In genomic region chr15:78055923-78056713, GRCh38 we compare ENCODE assay signal across 8 cellular contexts. TPM values are rescaled to one million over a fixed set of nuclear protein-coding genes. Genes with fewer than 3 reads are reported as not detected.
DNase-seq lines count a peak whose midpoint lies in the region; ATAC-seq, FAIRE-seq and TF ChIP-seq lines count a peak whose summit lies in the region.

No MANE protein-coding gene starts in this region.

- peaks cover 100% of the 10 kb centered on the region for H3K4me1 ChIP-seq in BLaER1
- H3K4me1 ChIP-seq in Karpas-422 (ENCODE audit: low read length): peaks cover 100% of the 10 kb centered on the region
- H3K4me1 ChIP-seq in breast epithelium: peaks cover 0 to 9% of the 10 kb centered on the region in 2 donors
- peaks cover 36% of the 10 kb centered on the region for H3K4me1 ChIP-seq in mesenchymal stem cell (ENCODE audit: control insufficient read depth, insufficient read depth, low read depth, low read length)

- peaks cover 68% of the 10 kb centered on the region for H3K79me2 ChIP-seq in Karpas-422 (ENCODE audit: low read length)

- H3K9me3 ChIP-seq in BLaER1 (no peaks in the 10 kb centered on the region), Karpas-422 (ENCODE audit: low read length) (no peaks in the 10 kb centered on the region), breast epithelium (no peaks in the 10 kb centered on the region), mesenchymal stem cell (ENCODE audit: control insufficient read depth, low read length) (no peaks in the 10 kb centered on the region)

- H3K79me1 ChIP-seq in mesenchymal stem cell (replicated peaks; ENCODE audit: low read length, poor library complexity, severe bottlenecking): peaks cover 7% of the 10 kb centered on the region

- no peak for FAIRE-seq in D721Med (lab: Jason Lieb, UNC)

- TF ChIP-seq CTCF in breast epithelium (IDR thresholded peaks at IDR 0.05) (no peak), D721Med (IDR thresholded peaks at IDR 0.05; ENCODE audit: insufficient read depth, missing control alignments) (no peak), GM13977 (IDR thresholded peaks at IDR 0.05; ENCODE audit: extremely low read depth, insufficient read depth, missing control alignments) (no peak)

- H3K4me2 ChIP-seq in BLaER1 (peak overlapping the region; percentile 92), Karpas-422 (ENCODE audit: low read depth, low read length, poor library complexity, severe bottlenecking) (peak overlapping the region; percentile 64), mesenchymal stem cell (ENCODE audit: low read length, poor library complexity, severe bottlenecking) (peak overlapping the region; percentile 25)

- no peak overlapping the region for H2BK15ac ChIP-seq in mesenchymal stem cell (ENCODE audit: low read depth, poor library complexity, severe bottlenecking)

- peaks cover 16% of the 10 kb centered on the region for H3K36me3 ChIP-seq in BLaER1
- H3K36me3 ChIP-seq in Karpas-422 (ENCODE audit: insufficient read depth, low read length): no peaks in the 10 kb centered on the region
- no peaks in the 10 kb centered on the region for H3K36me3 ChIP-seq in breast epithelium
- H3K36me3 ChIP-seq in mesenchymal stem cell (ENCODE audit: control insufficient read depth in 1 of 2, insufficient read depth in 2 of 2, low read depth in 1 of 2, low read length in 2 of 2): peaks cover 19 to 24% of the 10 kb centered on the region in 2 experiments

- intact Hi-C loops in breast epithelium (cut with DNase I; ENCODE audit: low total_unique reads): no loop called here

- DNase-seq in Karpas-422 (no peak), breast epithelium (ENCODE audit: low spot score in 2 of 2) (no peak), mesenchymal stem cell (peak; percentile 27), D721Med (ENCODE audit: insufficient read length, low spot score) (no peak), C1 segment of cervical spinal cord (lab: John Stamatoyannopoulos, UW) (no peak), GM13977 (ENCODE audit: low spot score) (no peak)

- ATAC-seq in HG03521 (IDR thresholded peaks at IDR 0.05; ENCODE audit: unreplicated experiment): no peak

- peak overlapping the region; percentile 98 for H2BK5ac ChIP-seq in mesenchymal stem cell (ENCODE audit: low read depth, low read length, poor library complexity, severe bottlenecking)

- TF ChIP-seq POLR2A in breast epithelium (IDR thresholded peaks at IDR 0.05): no peak

- H3K4me3 ChIP-seq in BLaER1 (peak overlapping the region; percentile 33), Karpas-422 (ENCODE audit: low read length) (peak overlapping the region; percentile 51; the same call in 1 of the 2 replicates), breast epithelium (no peak overlapping the region), mesenchymal stem cell (ENCODE audit: insufficient read depth in 1 of 2, low read depth in 1 of 2, low read length in 2 of 2) (peak overlapping the region in 1 of 2 experiments; percentile 55)

- no peak overlapping the region for H3K14ac ChIP-seq in mesenchymal stem cell (ENCODE audit: low read length in 2 of 2)

- H3K27me3 ChIP-seq in BLaER1 (no peaks in the 10 kb centered on the region), Karpas-422 (ENCODE audit: low read length) (no peaks in the 10 kb centered on the region), breast epithelium (no peaks in the 10 kb centered on the region), mesenchymal stem cell (ENCODE audit: control insufficient read depth in 1 of 2, insufficient read depth in 1 of 2, low read length in 2 of 2) (no peaks in the 10 kb centered on the region)

- H3K9me2 ChIP-seq in Karpas-422 (replicated peaks; ENCODE audit: insufficient read depth, low read length): no peaks in the 10 kb centered on the region

- no peak overlapping the region for H3K23ac ChIP-seq in mesenchymal stem cell (ENCODE audit: low read length in 2 of 2)

- WGBS in mesenchymal stem cell: 35% methylated on average over 1 of the region's 2 CpGs

- peak overlapping the region in 1 of 2 experiments; percentile 77 for H3K4ac ChIP-seq in mesenchymal stem cell (ENCODE audit: low read depth in 1 of 2, low read length in 2 of 2)

- in situ Hi-C loops in GM13977 (cut with MboI; ENCODE audit: low pct_unique_long_range_greater_than_20kb, low sequenced_read_pairs, unreplicated experiment): no loop called here

- no peak overlapping the region for H4K91ac ChIP-seq in mesenchymal stem cell (ENCODE audit: low read length)

- H4K20me1 ChIP-seq in BLaER1: no peaks in the 10 kb centered on the region
- H4K20me1 ChIP-seq in Karpas-422 (ENCODE audit: insufficient read depth, low read depth, low read length): no peaks in the 10 kb centered on the region

- no peak overlapping the region for H4K8ac ChIP-seq in mesenchymal stem cell (ENCODE audit: low read length)

- H3K9ac ChIP-seq in BLaER1 (peak overlapping the region; percentile 74), Karpas-422 (ENCODE audit: low read length) (peak overlapping the region; percentile 51), mesenchymal stem cell (ENCODE audit: low read length) (peak overlapping the region; percentile 89)

- no peak overlapping the region for H2AFZ ChIP-seq in Karpas-422 (ENCODE audit: low read length)
- H2AFZ ChIP-seq in mesenchymal stem cell (ENCODE audit: low read depth, low read length): no peak overlapping the region

- H3K18ac ChIP-seq in mesenchymal stem cell (ENCODE audit: low read depth in 1 of 2, low read length in 2 of 2): peak overlapping the region in 1 of 2 experiments; percentile 18

- H2BK12ac ChIP-seq in mesenchymal stem cell (ENCODE audit: low read length in 2 of 2): peak overlapping the region in 1 of 2 experiments; percentile 10

- peak overlapping the region; percentile 99 for H2AK5ac ChIP-seq in mesenchymal stem cell (ENCODE audit: low read length, severe bottlenecking)

- no peak overlapping the region for H2BK120ac ChIP-seq in mesenchymal stem cell (ENCODE audit: low read depth, low read length)

- H3K27ac ChIP-seq in BLaER1: peak overlapping the region; percentile 92
- H3K27ac ChIP-seq in Karpas-422 (ENCODE audit: low read length): peak overlapping the region; percentile 93
- peak overlapping the region; percentile 73 to 89 for H3K27ac ChIP-seq in breast epithelium
- H3K27ac ChIP-seq in mesenchymal stem cell (ENCODE audit: low read length, poor library complexity, severe bottlenecking): peak overlapping the region; percentile 100

RNA-seq across cellular contexts. Expression of gene TBC1D2B, which starts 21.4 kb away (rescaled TPM):
- total RNA-seq in Karpas-422 (2014; rRNA removed; shearing (Covaris generic); ENCODE audit: low replicate concordance): 20.1 and 38.9 TPM in 2 replicates
- 10 to 100 TPM; 44.9 to 71.0 (median 69.2) TPM for total RNA-seq in breast epithelium
- polyA plus RNA-seq in mesenchymal stem cell (2013, experiment 1 of 2): 43.1 TPM
- polyA plus RNA-seq in mesenchymal stem cell (2013, experiment 2 of 2): 41.2 TPM

RNA-seq across cellular contexts. Expression of gene SH2D7, which starts 36.2 kb away (rescaled TPM):
- total RNA-seq in Karpas-422 (2014; rRNA removed; shearing (Covaris generic); ENCODE audit: low replicate concordance): not detected in 2 replicates
- total RNA-seq in breast epithelium: not detected
- polyA plus RNA-seq in mesenchymal stem cell (2013, experiment 1 of 2): 0.01 TPM
- 0.01 TPM for polyA plus RNA-seq in mesenchymal stem cell (2013, experiment 2 of 2)

Comparison
In these comparisons a context has a peak if more than half of its experiments do, and no peak if none do; other contexts are left out.
1. H3K4me2 ChIP-seq: peak in every context shown above with its lines; median percentile 92 in BLaER1; 64 in Karpas-422; 25 in mesenchymal stem cell.
2. H3K4me3 ChIP-seq: peak in BLaER1 (single experiment) and Karpas-422 (single experiment); none in breast epithelium (0 of 3).
3. Peak in every context shown above with its lines, with median percentiles within 50 percentile points of each other: H3K27ac ChIP-seq and H3K9ac ChIP-seq.